ENCODE assay signal across 12 cellular contexts in genomic region chr11:66044757-66045156, GRCh38. TPM values are rescaled to one million over a fixed set of nuclear protein-coding genes. Genes with fewer than 3 reads are reported as not detected.
A peak's percentile ranks its signal among the peaks of the same experiment; 100 is the strongest.
DNase-seq lines count a peak whose midpoint lies in the region; ATAC-seq, FAIRE-seq and TF ChIP-seq lines count a peak whose summit lies in the region.
"Had no signal": no experiment of that assay in that cellular context is flagged by ENCODE, and none has a peak within 500 bp of the region (broad histone marks: within the 10 kb centered on the region; RNA-seq: fewer than 3 reads in every experiment).

No MANE protein-coding gene starts in this region.

- 14% methylated on average over 6 of the region's 6 CpGs for WGBS in A549 (ENCODE audit: missing lambda C conversion rate)

- CTCF ChIA-PET in A549 (lab: Yijun Ruan, JAX): interaction anchor here (0.6 to 15.8 kb wide), 39 partner anchors 9 to 1070 kb away, joined by 3 to 188 read pairs (median 5); partner anchors contain the start of genes BANF1, CATSPER1, CST6 and FIBP

- no peak for FAIRE-seq in A549 (lab: Jason Lieb, UNC)

- POLR2A ChIA-PET in A549 (lab: Yijun Ruan, JAX): interaction anchor here (0.6 to 1.2 kb wide), 2 partner anchors 22 to 26 kb away, joined by 3 to 4 read pairs; no protein-coding TSS in a partner anchor

- no peak for TF ChIP-seq CTCF in A549 (IDR thresholded peaks at IDR 0.05)
- no peak for TF ChIP-seq CTCF in SU-DHL-6 (IDR thresholded peaks at IDR 0.05; ENCODE audit: insufficient read depth, low read length, poor library complexity, severe bottlenecking)
- TF ChIP-seq CTCF in foreskin keratinocyte (conservative IDR thresholded peaks at IDR 0.05): no peak

- DNase-seq in A549 (ENCODE audit: low read depth in 1 of 2, low spot score in 1 of 2) (no peak), ELR (ENCODE audit: low read depth) (peak; percentile 48), foreskin keratinocyte (no peak), NCI-H345 (lab: John Stamatoyannopoulos, UW) (no peak), NCI-H2081 (lab: John Stamatoyannopoulos, UW) (no peak)
- DNase-seq in effector CD4-positive, alpha-beta T cell: no peak

- TF ChIP-seq RAD21 in A549 (conservative IDR thresholded peaks at IDR 0.05 in 1 of 2, IDR thresholded peaks at IDR 0.05 in 1 of 2): no peak

- ATAC-seq in A549: peak; percentile 4 to 30; a peak in 5 of 6 replicates
- peak; percentile 8 for ATAC-seq in foreskin keratinocyte
- ATAC-seq in HG02610 (IDR thresholded peaks at IDR 0.05; ENCODE audit: unreplicated experiment): no peak

- no peaks in the 10 kb centered on the region for H3K79me2 ChIP-seq in SU-DHL-6 (ENCODE audit: insufficient read depth, low read length)

- H3K4me3 ChIP-seq in A549 (no peak overlapping the region), SU-DHL-6 (ENCODE audit: insufficient read depth, low read length, poor library complexity, severe bottlenecking) (no peak overlapping the region)
- H3K4me3 ChIP-seq: smooth muscle cell had no signal

- TF ChIP-seq EP300 in A549 (IDR thresholded peaks at IDR 0.05): no peak

- no peak for TF ChIP-seq POLR2A in A549 (IDR thresholded peaks at IDR 0.05; ENCODE audit: low read length)

- peaks cover 9% of the 10 kb centered on the region; the same call in 1 of the 3 replicates for H3K4me1 ChIP-seq in A549
- no peaks in the 10 kb centered on the region for H3K4me1 ChIP-seq in foreskin keratinocyte

- H3K27me3 ChIP-seq in SU-DHL-6 (ENCODE audit: low read length): no peaks in the 10 kb centered on the region
- H3K27me3 ChIP-seq in foreskin keratinocyte: peaks cover 14% of the 10 kb centered on the region

- no peaks in the 10 kb centered on the region for H3K36me3 ChIP-seq in SU-DHL-6 (ENCODE audit: low read length)

- H3K9me3 ChIP-seq in A549: no peaks in the 10 kb centered on the region
- H3K9me3 ChIP-seq in SU-DHL-6 (ENCODE audit: insufficient read depth, low read length): no peaks in the 10 kb centered on the region

- no peaks in the 10 kb centered on the region for H4K20me1 ChIP-seq in SU-DHL-6 (ENCODE audit: low read depth, low read length)

- H3F3A ChIP-seq in SU-DHL-6 (ENCODE audit: insufficient read depth): no peaks in the 10 kb centered on the region

- H3K9me2 ChIP-seq in SU-DHL-6 (replicated peaks; ENCODE audit: insufficient read depth, low read length): no peaks in the 10 kb centered on the region

- H3K27ac ChIP-seq in A549: no peak overlapping the region; a peak in 1 of 6 replicates
- H3K27ac ChIP-seq in SU-DHL-6 (ENCODE audit: low read depth, low read length): no peak overlapping the region
- no peak overlapping the region for H3K27ac ChIP-seq in foreskin keratinocyte
- H3K27ac ChIP-seq: HL-60 had no signal

- H3K9ac ChIP-seq in SU-DHL-6 (ENCODE audit: low read length): peak overlapping the region; percentile 15; the same call in 1 of the 2 replicates

- H2AFZ ChIP-seq in SU-DHL-6 (ENCODE audit: low read depth, low read length, severe bottlenecking): peak overlapping the region; percentile 40

- H3K4me2 ChIP-seq in A549 (peak overlapping the region; percentile 59), SU-DHL-6 (ENCODE audit: low read depth, low read length, poor library complexity, severe bottlenecking) (peak overlapping the region; percentile 51)
- H3K4me2 ChIP-seq: smooth muscle cell had no signal

TF ChIP-seq in A549, 52 proteins besides CTCF, POLR2A, EP300 and RAD21:
- no peak for TF ChIP-seq USF2 (IDR thresholded peaks at IDR 0.05)
- TF ChIP-seq HEYL (CRISPR knock-in tag; IDR thresholded peaks at IDR 0.05): no peak
- TF ChIP-seq EHMT2 (IDR thresholded peaks at IDR 0.05; ENCODE audit: low read depth): no peak
- no peak for TF ChIP-seq CBX8 (IDR thresholded peaks at IDR 0.05)
- no peak for TF ChIP-seq KDM1A (IDR thresholded peaks at IDR 0.05; ENCODE audit: low read depth)

RNA-seq across cellular contexts. Expression of gene GAL3ST3, which starts 4.2 kb away (rescaled TPM):
- polyA plus RNA-seq in A549 (2011; rRNA removed): not detected in 2 replicates
- not detected in 2 replicates for polyA plus RNA-seq in A549 (2012; cell fraction: cytosol; rRNA removed)
- not detected in 2 replicates for polyA plus RNA-seq in A549 (2012; cell fraction: nucleus; rRNA removed)
- polyA plus RNA-seq in A549 (2017; fragmentation: RNase III; extraction: RNeasy Plus Mini Kit Qiagen cat#74134 plus additional on column Dnase treatment): not detected in 3 replicates
- not detected in 2 replicates for polyA minus RNA-seq in A549 (2011; rRNA and poly(A)+ RNA removed)
- not detected in 2 replicates for total RNA-seq in foreskin keratinocyte
- not detected in 2 replicates for polyA plus RNA-seq in foreskin keratinocyte
- total RNA-seq: endothelial cell of umbilical vein, mononuclear cell had no signal

RNA-seq across cellular contexts. Expression of gene SF3B2, which starts 7.4 kb away (rescaled TPM):
- 107 and 108 TPM in 2 replicates for polyA plus RNA-seq in A549 (2011; rRNA removed)
- polyA plus RNA-seq in A549 (2012; cell fraction: cytosol; rRNA removed): 115 and 117 TPM in 2 replicates
- 237 and 244 TPM in 2 replicates for polyA plus RNA-seq in A549 (2012; cell fraction: nucleus; rRNA removed)
- 169 to 184 TPM (median 182 TPM) in 3 replicates for polyA plus RNA-seq in A549 (2017; fragmentation: RNase III; extraction: RNeasy Plus Mini Kit Qiagen cat#74134 plus additional on column Dnase treatment)
- 63.4 and 82.5 TPM in 2 replicates for polyA minus RNA-seq in A549 (2011; rRNA and poly(A)+ RNA removed)
- 179 and 199 TPM in 2 replicates for total RNA-seq in foreskin keratinocyte
- 161 and 174 TPM in 2 replicates for polyA plus RNA-seq in foreskin keratinocyte

RNA-seq across cellular contexts. Expression of gene CATSPER1, which starts 18.5 kb away (rescaled TPM):
- polyA plus RNA-seq in A549 (2011; rRNA removed): 0.54 and 0.97 TPM in 2 replicates
- 0.43 and 0.49 TPM in 2 replicates for polyA plus RNA-seq in A549 (2012; cell fraction: cytosol; rRNA removed)
- 0.17 and 0.20 TPM in 2 replicates for polyA plus RNA-seq in A549 (2012; cell fraction: nucleus; rRNA removed)
- 0.46 to 0.75 TPM (median 0.70 TPM) in 3 replicates for polyA plus RNA-seq in A549 (2017; fragmentation: RNase III; extraction: RNeasy Plus Mini Kit Qiagen cat#74134 plus additional on column Dnase treatment)
- polyA minus RNA-seq in A549 (2011; rRNA and poly(A)+ RNA removed): 0.12 TPM in 1 of 2 replicates, not detected in the other
- not detected in 2 replicates for total RNA-seq in foreskin keratinocyte
- polyA plus RNA-seq in foreskin keratinocyte: not detected in 2 replicates
- total RNA-seq: smooth muscle cell had no signal

RNA-seq across cellular contexts. Expression of gene PACS1, which starts 25.3 kb away (rescaled TPM):
- 48.2 and 71.7 TPM in 2 replicates for polyA plus RNA-seq in A549 (2011; rRNA removed)
- polyA plus RNA-seq in A549 (2012; cell fraction: cytosol; rRNA removed): 38.2 and 53.4 TPM in 2 replicates
- polyA plus RNA-seq in A549 (2012; cell fraction: nucleus; rRNA removed): 68.3 and 74.7 TPM in 2 replicates
- polyA plus RNA-seq in A549 (2017; fragmentation: RNase III; extraction: RNeasy Plus Mini Kit Qiagen cat#74134 plus additional on column Dnase treatment): 49.4 to 64.0 TPM (median 59.1 TPM) in 3 replicates
- polyA minus RNA-seq in A549 (2011; rRNA and poly(A)+ RNA removed): 175 and 196 TPM in 2 replicates
- total RNA-seq in foreskin keratinocyte: 23.6 and 28.1 TPM in 2 replicates
- 21.4 and 22.4 TPM in 2 replicates for polyA plus RNA-seq in foreskin keratinocyte

RNA-seq across cellular contexts. Expression of gene CST6, which starts 32.9 kb away (rescaled TPM):
- not detected in 2 replicates for polyA plus RNA-seq in A549 (2011; rRNA removed)
- polyA plus RNA-seq in A549 (2012; cell fraction: cytosol; rRNA removed): 0.05 TPM in 1 of 2 replicates, not detected in the other
- 0.31 and 0.54 TPM in 2 replicates for polyA plus RNA-seq in A549 (2012; cell fraction: nucleus; rRNA removed)
- not detected in 3 replicates for polyA plus RNA-seq in A549 (2017; fragmentation: RNase III; extraction: RNeasy Plus Mini Kit Qiagen cat#74134 plus additional on column Dnase treatment)
- not detected in 2 replicates for polyA minus RNA-seq in A549 (2011; rRNA and poly(A)+ RNA removed)
- total RNA-seq in foreskin keratinocyte: 0.28 and 0.82 TPM in 2 replicates
- 0.25 and 0.78 TPM in 2 replicates for polyA plus RNA-seq in foreskin keratinocyte
- total RNA-seq: mononuclear cell had no signal
